8 cellular contexts compared by ENCODE assay signal in the genomic region with DNA sequence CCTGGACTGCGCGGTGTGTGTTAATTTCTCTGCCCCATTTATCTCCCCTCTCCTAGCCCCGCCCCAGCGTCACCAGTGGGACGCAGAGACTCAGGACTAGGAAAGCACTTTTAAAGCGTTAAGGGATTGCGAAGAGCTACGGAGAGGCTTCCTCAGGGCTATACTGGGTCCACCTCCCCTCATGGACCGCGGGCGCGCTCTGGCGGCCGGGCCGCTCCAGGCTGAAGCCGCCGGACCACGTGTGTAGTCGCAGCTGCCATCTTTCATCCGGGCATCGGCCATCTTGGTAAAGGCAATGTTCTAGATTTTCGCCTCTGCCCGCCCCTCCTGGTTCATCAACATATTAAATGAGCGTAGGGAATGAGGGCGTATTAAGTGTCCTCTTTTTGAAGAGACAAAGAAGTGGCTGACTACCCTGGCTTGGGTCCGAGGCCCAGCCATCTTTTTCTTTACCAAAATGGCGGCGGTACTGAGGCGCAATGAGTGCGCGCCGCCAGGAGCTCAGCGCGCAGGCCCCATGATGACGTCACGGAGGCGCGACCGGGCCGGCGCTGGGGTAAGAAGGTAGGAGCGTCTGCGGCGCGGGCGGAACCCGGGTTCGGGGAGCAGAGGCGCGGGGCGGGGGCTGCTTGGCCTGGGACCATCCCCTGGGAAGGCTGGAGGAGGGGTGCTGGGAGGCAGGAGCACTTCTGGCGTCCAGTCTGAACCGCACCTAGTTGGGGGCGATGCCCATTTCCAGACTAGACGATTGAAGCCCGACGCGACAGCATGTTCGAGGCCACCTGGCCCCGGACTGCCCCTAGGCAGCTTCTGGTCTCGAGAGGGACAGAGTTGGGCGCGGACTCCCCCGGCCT. TPM values are rescaled to one million over a fixed set of nuclear protein-coding genes. Genes with fewer than 3 reads are reported as not detected.
DNase-seq lines count a peak whose midpoint lies in the region; ATAC-seq and TF ChIP-seq lines count a peak whose summit lies in the region.

A gene with protein sequence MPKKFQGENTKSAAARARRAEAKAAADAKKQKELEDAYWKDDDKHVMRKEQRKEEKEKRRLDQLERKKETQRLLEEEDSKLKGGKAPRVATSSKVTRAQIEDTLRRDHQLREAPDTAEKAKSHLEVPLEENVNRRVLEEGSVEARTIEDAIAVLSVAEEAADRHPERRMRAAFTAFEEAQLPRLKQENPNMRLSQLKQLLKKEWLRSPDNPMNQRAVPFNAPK (plus strand): TSS at position 531 of the 854 bp plus-strand sequence. CDS start 3,406 bp downstream, outside the sequence.

- DNase-seq in NCI-H2029 treated with DMSO at 0.1 percent for 48 hours (lab: John Stamatoyannopoulos, UW) = peak; percentile 92
- DNase-seq in T1000 (lab: John Stamatoyannopoulos, UW) = peak; percentile 86
- DNase-seq in astrocyte of the hippocampus (ENCODE audit: low read depth, low spot score) = peak; percentile 96
- peak; percentile 49 to 97 (median 80) for DNase-seq in hypothalamus (lab: John Stamatoyannopoulos, UW)
- peak; percentile 93 for DNase-seq in sciatic nerve (ENCODE audit: low spot score)

- TF ChIP-seq POLR2A in GM18505 (IDR thresholded peaks at IDR 0.05; ENCODE audit: borderline replicate concordance, extremely low read depth, insufficient read depth, insufficient read length) = peak; percentile 82

- TF ChIP-seq CTCF in 22Rv1 (IDR thresholded peaks at IDR 0.05) = peak; percentile 96

- intact Hi-C loops in sciatic nerve (cut with DNase I) = no loop called here

- peak; percentile 85 for ATAC-seq in GM18505 (IDR thresholded peaks at IDR 0.05; ENCODE audit: unreplicated experiment)
- ATAC-seq in HG02973 (IDR thresholded peaks at IDR 0.05; ENCODE audit: unreplicated experiment) = peak; percentile 78
- ATAC-seq in sciatic nerve = peak; percentile 97

- peak within 1 kb of the TSS; percentile 79 for H3K27ac ChIP-seq in 22Rv1

RNA-seq across cellular contexts. Expression of the gene that starts here (rescaled TPM):
- total RNA-seq in sciatic nerve = 55.1 TPM

Comparison
In these comparisons a context has a peak if more than half of its experiments do, and no peak if none do; other contexts are left out.
1. Peak in every context shown above with its lines: DNase-seq, ATAC-seq and H3K27ac ChIP-seq.